28 cellular contexts compared by ENCODE assay signal in genomic region chr17:18237461-18237860, GRCh38.
"Had no signal": no experiment of that assay in that cellular context is flagged by ENCODE, and none has a peak within 500 bp of the region (broad histone marks: within the 10 kb centered on the region; RNA-seq: fewer than 3 reads in every experiment).

No MANE protein-coding gene starts in this region.

- H3K4me3 ChIP-seq: esophagus squamous epithelium, gastroesophageal sphincter had no signal

- H3K9me3 ChIP-seq: esophagus squamous epithelium, gastroesophageal sphincter had no signal

- H3K27me3 ChIP-seq: brain microvascular endothelial cell, esophagus squamous epithelium, gastroesophageal sphincter had no signal

- ATAC-seq: activated CD4-positive, CD25-positive, alpha-beta regulatory T cell treated with anti-CD3 and anti-CD28 coated beads, Interleukin-2, amount 50 U/mL, for 24 hours; activated CD8-positive, alpha-beta memory T cell treated with anti-CD3 and anti-CD28 coated beads, Interleukin-2, amount 10 ng/mL, durations not matched to agents 7 days and 5 days; activated CD8-positive, alpha-beta T cell treated with anti-CD3 and anti-CD28 coated beads, Interleukin-2, amount 10 ng/mL, durations not matched to agents 7 days and 5 days; activated naive CD4-positive, alpha-beta T cell treated with anti-CD3 and anti-CD28 coated beads, Interleukin-2, amount 50 U/mL, for 72 hours; activated T-cell treated with anti-CD3 and anti-CD28 coated beads, Interleukin-2, amount 50 U/mL, for 72 hours; effector memory CD8-positive, alpha-beta T cell; gastroesophageal sphincter; T-helper 17 cell had no signal

- H3K27ac ChIP-seq: brain microvascular endothelial cell, epithelial cell of prostate, esophagus squamous epithelium, gastroesophageal sphincter, WERI-Rb-1 had no signal

- H3K4me1 ChIP-seq: gastroesophageal sphincter had no signal

- DNase-seq: activated B cell treated with CpG ODN at 0.5 μM for 24 hours; activated CD4-positive, alpha-beta memory T cell treated with anti-CD3 and anti-CD28 coated beads for 36 hours; activated CD4-positive, alpha-beta T cell treated with anti-CD3 and anti-CD28 coated beads, Interleukin-2, amount 10 ng/mL, durations not matched to agents 24 days and 14 days; activated CD8-positive, alpha-beta memory T cell treated with anti-CD3 and anti-CD28 coated beads, Interleukin-2, amount 10 ng/mL, durations not matched to agents 7 days and 5 days; activated CD8-positive, alpha-beta memory T cell treated with anti-CD3 and anti-CD28 coated beads, Interleukin-2, amount 50 U/mL, for 48 hours; activated CD8-positive, alpha-beta T cell treated with anti-CD3 and anti-CD28 coated beads, Interleukin-2, amount 10 ng/mL, durations not matched to agents 7 days and 5 days; activated gamma-delta T cell; activated naive CD4-positive, alpha-beta T cell; activated naive CD4-positive, alpha-beta T cell treated with anti-CD3 and anti-CD28 coated beads, Interleukin-2, amount 10 ng/mL, durations not matched to agents 7 days and 5 days; activated naive CD8-positive, alpha-beta T cell treated with anti-CD3 and anti-CD28 coated beads, Interleukin-2, amount 10 ng/mL, durations not matched to agents 7 days and 5 days; activated T-cell treated with anti-CD3 and anti-CD28 coated beads for 4 hours; activated T-cell treated with anti-CD3 and anti-CD28 coated beads, Interleukin-2, amount 50 U/mL, for 24 hours; activated T-cell treated with anti-CD3 and anti-CD28 coated beads, Interleukin-2, amount 50 U/mL, for 72 hours; anterior cingulate cortex; brain microvascular endothelial cell; cortex of kidney; effector CD4-positive, alpha-beta T cell; effector memory CD8-positive, alpha-beta T cell; esophagus squamous epithelium; foreskin melanocyte; T-helper 1 cell; T-helper 17 cell; T1000; WERI-Rb-1 had no signal
